1 cellular context compared by ENCODE assay signal in genomic region chr2:239327536-239328305, GRCh38.
TF ChIP-seq lines count a peak whose summit lies in the region.

No MANE protein-coding gene starts in this region.

TF ChIP-seq in GM23338, 12 proteins besides CTCF, POLR2A, EP300 and RAD21 (continued from another document):
- TF ChIP-seq ZNF462 (CRISPR knock-in tag; IDR thresholded peaks at IDR 0.05) (no peak), ETS1 (IDR thresholded peaks at IDR 0.05) (no peak)
